1 cellular context compared by ENCODE assay signal in genomic region chr3:154120903-154121235, GRCh38.
A peak's percentile ranks its signal among the peaks of the same experiment; 100 is the strongest.
TF ChIP-seq lines count a peak whose summit lies in the region.

No MANE protein-coding gene starts in this region.

TF ChIP-seq in HEK293, 187 proteins besides CTCF, POLR2A, EP300 and RAD21 (continued from another document):
- TF ChIP-seq ZNF335 (tag by site-specific recombination; conservative IDR thresholded peaks at IDR 0.05) (peak; percentile 71), ZNF585B (tag by site-specific recombination; IDR thresholded peaks at IDR 0.05) (no peak), SP3 (tag by site-specific recombination; IDR thresholded peaks at IDR 0.05) (no peak), ZNF140 (tag by site-specific recombination; IDR thresholded peaks at IDR 0.05) (no peak), MYNN (tag by site-specific recombination; IDR thresholded peaks at IDR 0.05; ENCODE audit: borderline replicate concordance) (no peak), ZNF18 (tag by site-specific recombination; IDR thresholded peaks at IDR 0.05) (no peak), HOXD13 (CRISPR knock-in tag; IDR thresholded peaks at IDR 0.05; ENCODE audit: borderline replicate concordance) (no peak)
